Comparison of ENCODE assay signal across 1 cellular context in the genomic region with DNA sequence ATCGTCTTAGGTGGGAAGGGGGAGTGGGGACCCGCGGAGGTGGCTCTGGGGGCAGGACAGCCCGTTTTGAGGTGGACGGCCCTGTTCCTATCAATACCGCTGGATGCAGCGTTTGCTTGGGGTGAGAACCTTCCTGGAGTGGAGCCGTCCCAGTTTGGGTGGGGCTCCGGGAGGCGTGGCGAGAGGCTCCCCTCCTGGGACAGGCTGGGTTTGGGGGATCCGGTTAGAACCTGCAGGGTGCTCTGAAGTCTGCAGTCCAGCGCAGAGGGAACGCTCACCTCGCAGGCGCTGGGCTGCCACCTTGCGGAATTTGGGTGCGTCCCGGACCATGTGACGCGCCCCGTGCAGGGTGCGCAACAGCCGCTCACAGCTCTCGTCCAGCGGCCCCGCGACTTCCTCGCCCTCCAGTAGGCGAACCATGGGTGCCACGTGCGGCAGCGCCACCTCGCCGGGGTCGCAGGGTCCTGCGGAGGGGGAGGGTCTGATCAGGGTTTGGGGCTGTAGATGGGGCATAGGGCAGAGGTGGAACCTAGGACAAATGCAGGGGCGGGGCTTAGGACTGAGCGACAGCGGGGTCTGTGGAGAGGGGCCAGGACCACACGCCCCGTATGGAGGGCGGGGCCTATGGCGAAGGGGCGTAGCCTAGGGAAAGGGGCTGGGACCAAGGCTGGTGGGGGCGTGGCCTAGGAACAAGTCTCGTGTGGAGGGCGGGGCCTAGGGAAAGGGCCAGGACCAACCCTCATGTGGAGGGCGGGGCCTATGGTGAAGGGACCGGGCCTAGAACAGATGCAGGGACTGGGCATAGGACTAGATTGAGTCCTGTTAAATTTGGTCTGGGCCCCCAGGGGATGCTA.
TF ChIP-seq lines count a peak whose summit lies in the region.

No MANE protein-coding gene starts in this region.

TF ChIP-seq in K562, 482 proteins besides CTCF, POLR2A, EP300 and RAD21 (continued from another document and continues in another):
- TF ChIP-seq, protein P1, sequence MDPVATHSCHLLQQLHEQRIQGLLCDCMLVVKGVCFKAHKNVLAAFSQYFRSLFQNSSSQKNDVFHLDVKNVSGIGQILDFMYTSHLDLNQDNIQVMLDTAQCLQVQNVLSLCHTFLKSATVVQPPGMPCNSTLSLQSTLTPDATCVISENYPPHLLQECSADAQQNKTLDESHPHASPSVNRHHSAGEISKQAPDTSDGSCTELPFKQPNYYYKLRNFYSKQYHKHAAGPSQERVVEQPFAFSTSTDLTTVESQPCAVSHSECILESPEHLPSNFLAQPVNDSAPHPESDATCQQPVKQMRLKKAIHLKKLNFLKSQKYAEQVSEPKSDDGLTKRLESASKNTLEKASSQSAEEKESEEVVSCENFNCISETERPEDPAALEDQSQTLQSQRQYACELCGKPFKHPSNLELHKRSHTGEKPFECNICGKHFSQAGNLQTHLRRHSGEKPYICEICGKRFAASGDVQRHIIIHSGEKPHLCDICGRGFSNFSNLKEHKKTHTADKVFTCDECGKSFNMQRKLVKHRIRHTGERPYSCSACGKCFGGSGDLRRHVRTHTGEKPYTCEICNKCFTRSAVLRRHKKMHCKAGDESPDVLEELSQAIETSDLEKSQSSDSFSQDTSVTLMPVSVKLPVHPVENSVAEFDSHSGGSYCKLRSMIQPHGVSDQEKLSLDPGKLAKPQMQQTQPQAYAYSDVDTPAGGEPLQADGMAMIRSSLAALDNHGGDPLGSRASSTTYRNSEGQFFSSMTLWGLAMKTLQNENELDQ (CRISPR knock-in tag; IDR thresholded peaks at IDR 0.05; ENCODE audit: borderline replicate concordance) = no peak
- TF ChIP-seq RB1 (IDR thresholded peaks at IDR 0.05; ENCODE audit: low read depth) (peak; percentile 79; the same call in 1 of the 2 replicates), MCM5 (IDR thresholded peaks at IDR 0.05; ENCODE audit: low read depth) (no peak), TRIM28 (IDR thresholded peaks at IDR 0.05) (no peak), ZNF830 (CRISPR knock-in tag; IDR thresholded peaks at IDR 0.05) (no peak), CBFA2T3 (IDR thresholded peaks at IDR 0.05) (no peak), NR3C1 (CRISPR knock-in tag; IDR thresholded peaks at IDR 0.05) (no peak), ELF4 (CRISPR knock-in tag; IDR thresholded peaks at IDR 0.05) (peak; percentile 46; the same call in 1 of the 2 replicates), ETV6 (IDR thresholded peaks at IDR 0.05; ENCODE audit: borderline replicate concordance in 1 of 2, low read depth in 2 of 2, low read length in 1 of 2) (no peak), ETV6 (CRISPR knock-in tag; IDR thresholded peaks at IDR 0.05; ENCODE audit: borderline replicate concordance) (no peak), ZNF561 (CRISPR knock-in tag; conservative IDR thresholded peaks at IDR 0.05) (no peak), BMI1 (IDR thresholded peaks at IDR 0.05; ENCODE audit: low read length) (no peak), GTF2E2 (tag; IDR thresholded peaks at IDR 0.05) (no peak), SRSF9 (IDR thresholded peaks at IDR 0.05; ENCODE audit: borderline replicate concordance, low read depth, low read length) (no peak), KLF6 (CRISPR knock-in tag; IDR thresholded peaks at IDR 0.05; ENCODE audit: borderline replicate concordance) (no peak), ZNF3 (CRISPR knock-in tag; IDR thresholded peaks at IDR 0.05) (no peak), HDAC6 (IDR thresholded peaks at IDR 0.05; ENCODE audit: low read depth, low read length) (no peak), RBBP5 (IDR thresholded peaks at IDR 0.05; ENCODE audit: borderline replicate concordance, insufficient read depth, low read length, poor library complexity, severe bottlenecking) (peak; percentile 37), ZNF146 (CRISPR knock-in tag; IDR thresholded peaks at IDR 0.05; ENCODE audit: unreplicated experiment) (no peak)
- TF ChIP-seq, protein P2, sequence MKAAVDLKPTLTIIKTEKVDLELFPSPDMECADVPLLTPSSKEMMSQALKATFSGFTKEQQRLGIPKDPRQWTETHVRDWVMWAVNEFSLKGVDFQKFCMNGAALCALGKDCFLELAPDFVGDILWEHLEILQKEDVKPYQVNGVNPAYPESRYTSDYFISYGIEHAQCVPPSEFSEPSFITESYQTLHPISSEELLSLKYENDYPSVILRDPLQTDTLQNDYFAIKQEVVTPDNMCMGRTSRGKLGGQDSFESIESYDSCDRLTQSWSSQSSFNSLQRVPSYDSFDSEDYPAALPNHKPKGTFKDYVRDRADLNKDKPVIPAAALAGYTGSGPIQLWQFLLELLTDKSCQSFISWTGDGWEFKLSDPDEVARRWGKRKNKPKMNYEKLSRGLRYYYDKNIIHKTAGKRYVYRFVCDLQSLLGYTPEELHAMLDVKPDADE (conservative IDR thresholded peaks at IDR 0.05; ENCODE audit: control insufficient read depth, low read depth, low read length) = peak; percentile 51
- TF ChIP-seq, protein P3, sequence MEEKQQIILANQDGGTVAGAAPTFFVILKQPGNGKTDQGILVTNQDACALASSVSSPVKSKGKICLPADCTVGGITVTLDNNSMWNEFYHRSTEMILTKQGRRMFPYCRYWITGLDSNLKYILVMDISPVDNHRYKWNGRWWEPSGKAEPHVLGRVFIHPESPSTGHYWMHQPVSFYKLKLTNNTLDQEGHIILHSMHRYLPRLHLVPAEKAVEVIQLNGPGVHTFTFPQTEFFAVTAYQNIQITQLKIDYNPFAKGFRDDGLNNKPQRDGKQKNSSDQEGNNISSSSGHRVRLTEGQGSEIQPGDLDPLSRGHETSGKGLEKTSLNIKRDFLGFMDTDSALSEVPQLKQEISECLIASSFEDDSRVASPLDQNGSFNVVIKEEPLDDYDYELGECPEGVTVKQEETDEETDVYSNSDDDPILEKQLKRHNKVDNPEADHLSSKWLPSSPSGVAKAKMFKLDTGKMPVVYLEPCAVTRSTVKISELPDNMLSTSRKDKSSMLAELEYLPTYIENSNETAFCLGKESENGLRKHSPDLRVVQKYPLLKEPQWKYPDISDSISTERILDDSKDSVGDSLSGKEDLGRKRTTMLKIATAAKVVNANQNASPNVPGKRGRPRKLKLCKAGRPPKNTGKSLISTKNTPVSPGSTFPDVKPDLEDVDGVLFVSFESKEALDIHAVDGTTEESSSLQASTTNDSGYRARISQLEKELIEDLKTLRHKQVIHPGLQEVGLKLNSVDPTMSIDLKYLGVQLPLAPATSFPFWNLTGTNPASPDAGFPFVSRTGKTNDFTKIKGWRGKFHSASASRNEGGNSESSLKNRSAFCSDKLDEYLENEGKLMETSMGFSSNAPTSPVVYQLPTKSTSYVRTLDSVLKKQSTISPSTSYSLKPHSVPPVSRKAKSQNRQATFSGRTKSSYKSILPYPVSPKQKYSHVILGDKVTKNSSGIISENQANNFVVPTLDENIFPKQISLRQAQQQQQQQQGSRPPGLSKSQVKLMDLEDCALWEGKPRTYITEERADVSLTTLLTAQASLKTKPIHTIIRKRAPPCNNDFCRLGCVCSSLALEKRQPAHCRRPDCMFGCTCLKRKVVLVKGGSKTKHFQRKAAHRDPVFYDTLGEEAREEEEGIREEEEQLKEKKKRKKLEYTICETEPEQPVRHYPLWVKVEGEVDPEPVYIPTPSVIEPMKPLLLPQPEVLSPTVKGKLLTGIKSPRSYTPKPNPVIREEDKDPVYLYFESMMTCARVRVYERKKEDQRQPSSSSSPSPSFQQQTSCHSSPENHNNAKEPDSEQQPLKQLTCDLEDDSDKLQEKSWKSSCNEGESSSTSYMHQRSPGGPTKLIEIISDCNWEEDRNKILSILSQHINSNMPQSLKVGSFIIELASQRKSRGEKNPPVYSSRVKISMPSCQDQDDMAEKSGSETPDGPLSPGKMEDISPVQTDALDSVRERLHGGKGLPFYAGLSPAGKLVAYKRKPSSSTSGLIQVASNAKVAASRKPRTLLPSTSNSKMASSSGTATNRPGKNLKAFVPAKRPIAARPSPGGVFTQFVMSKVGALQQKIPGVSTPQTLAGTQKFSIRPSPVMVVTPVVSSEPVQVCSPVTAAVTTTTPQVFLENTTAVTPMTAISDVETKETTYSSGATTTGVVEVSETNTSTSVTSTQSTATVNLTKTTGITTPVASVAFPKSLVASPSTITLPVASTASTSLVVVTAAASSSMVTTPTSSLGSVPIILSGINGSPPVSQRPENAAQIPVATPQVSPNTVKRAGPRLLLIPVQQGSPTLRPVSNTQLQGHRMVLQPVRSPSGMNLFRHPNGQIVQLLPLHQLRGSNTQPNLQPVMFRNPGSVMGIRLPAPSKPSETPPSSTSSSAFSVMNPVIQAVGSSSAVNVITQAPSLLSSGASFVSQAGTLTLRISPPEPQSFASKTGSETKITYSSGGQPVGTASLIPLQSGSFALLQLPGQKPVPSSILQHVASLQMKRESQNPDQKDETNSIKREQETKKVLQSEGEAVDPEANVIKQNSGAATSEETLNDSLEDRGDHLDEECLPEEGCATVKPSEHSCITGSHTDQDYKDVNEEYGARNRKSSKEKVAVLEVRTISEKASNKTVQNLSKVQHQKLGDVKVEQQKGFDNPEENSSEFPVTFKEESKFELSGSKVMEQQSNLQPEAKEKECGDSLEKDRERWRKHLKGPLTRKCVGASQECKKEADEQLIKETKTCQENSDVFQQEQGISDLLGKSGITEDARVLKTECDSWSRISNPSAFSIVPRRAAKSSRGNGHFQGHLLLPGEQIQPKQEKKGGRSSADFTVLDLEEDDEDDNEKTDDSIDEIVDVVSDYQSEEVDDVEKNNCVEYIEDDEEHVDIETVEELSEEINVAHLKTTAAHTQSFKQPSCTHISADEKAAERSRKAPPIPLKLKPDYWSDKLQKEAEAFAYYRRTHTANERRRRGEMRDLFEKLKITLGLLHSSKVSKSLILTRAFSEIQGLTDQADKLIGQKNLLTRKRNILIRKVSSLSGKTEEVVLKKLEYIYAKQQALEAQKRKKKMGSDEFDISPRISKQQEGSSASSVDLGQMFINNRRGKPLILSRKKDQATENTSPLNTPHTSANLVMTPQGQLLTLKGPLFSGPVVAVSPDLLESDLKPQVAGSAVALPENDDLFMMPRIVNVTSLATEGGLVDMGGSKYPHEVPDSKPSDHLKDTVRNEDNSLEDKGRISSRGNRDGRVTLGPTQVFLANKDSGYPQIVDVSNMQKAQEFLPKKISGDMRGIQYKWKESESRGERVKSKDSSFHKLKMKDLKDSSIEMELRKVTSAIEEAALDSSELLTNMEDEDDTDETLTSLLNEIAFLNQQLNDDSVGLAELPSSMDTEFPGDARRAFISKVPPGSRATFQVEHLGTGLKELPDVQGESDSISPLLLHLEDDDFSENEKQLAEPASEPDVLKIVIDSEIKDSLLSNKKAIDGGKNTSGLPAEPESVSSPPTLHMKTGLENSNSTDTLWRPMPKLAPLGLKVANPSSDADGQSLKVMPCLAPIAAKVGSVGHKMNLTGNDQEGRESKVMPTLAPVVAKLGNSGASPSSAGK (IDR thresholded peaks at IDR 0.05) = peak; percentile 97
- TF ChIP-seq, protein P4, sequence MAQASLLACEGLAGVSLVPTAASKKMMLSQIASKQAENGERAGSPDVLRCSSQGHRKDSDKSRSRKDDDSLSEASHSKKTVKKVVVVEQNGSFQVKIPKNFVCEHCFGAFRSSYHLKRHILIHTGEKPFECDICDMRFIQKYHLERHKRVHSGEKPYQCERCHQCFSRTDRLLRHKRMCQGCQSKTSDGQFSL (CRISPR knock-in tag; IDR thresholded peaks at IDR 0.05) = peak; percentile 56; the same call in 1 of the 2 replicates
- TF ChIP-seq, protein P4 (tag; IDR thresholded peaks at IDR 0.05) = no peak
- TF ChIP-seq, protein P5, sequence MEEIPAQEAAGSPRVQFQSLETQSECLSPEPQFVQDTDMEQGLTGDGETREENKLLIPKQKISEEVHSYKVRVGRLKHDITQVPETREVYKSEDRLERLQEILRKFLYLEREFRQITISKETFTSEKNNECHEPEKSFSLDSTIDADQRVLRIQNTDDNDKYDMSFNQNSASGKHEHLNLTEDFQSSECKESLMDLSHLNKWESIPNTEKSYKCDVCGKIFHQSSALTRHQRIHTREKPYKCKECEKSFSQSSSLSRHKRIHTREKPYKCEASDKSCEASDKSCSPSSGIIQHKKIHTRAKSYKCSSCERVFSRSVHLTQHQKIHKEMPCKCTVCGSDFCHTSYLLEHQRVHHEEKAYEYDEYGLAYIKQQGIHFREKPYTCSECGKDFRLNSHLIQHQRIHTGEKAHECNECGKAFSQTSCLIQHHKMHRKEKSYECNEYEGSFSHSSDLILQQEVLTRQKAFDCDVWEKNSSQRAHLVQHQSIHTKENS (CRISPR knock-in tag; IDR thresholded peaks at IDR 0.05) = no peak
- TF ChIP-seq, protein P6, sequence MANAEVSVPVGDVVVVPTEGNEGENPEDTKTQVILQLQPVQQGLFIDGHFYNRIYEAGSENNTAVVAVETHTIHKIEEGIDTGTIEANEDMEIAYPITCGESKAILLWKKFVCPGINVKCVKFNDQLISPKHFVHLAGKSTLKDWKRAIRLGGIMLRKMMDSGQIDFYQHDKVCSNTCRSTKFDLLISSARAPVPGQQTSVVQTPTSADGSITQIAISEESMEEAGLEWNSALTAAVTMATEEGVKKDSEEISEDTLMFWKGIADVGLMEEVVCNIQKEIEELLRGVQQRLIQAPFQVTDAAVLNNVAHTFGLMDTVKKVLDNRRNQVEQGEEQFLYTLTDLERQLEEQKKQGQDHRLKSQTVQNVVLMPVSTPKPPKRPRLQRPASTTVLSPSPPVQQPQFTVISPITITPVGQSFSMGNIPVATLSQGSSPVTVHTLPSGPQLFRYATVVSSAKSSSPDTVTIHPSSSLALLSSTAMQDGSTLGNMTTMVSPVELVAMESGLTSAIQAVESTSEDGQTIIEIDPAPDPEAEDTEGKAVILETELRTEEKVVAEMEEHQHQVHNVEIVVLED (CRISPR knock-in tag; IDR thresholded peaks at IDR 0.05) = peak; percentile 45
- TF ChIP-seq, protein P7, sequence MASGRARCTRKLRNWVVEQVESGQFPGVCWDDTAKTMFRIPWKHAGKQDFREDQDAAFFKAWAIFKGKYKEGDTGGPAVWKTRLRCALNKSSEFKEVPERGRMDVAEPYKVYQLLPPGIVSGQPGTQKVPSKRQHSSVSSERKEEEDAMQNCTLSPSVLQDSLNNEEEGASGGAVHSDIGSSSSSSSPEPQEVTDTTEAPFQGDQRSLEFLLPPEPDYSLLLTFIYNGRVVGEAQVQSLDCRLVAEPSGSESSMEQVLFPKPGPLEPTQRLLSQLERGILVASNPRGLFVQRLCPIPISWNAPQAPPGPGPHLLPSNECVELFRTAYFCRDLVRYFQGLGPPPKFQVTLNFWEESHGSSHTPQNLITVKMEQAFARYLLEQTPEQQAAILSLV (tag; IDR thresholded peaks at IDR 0.05) = no peak
- TF ChIP-seq, protein P8, sequence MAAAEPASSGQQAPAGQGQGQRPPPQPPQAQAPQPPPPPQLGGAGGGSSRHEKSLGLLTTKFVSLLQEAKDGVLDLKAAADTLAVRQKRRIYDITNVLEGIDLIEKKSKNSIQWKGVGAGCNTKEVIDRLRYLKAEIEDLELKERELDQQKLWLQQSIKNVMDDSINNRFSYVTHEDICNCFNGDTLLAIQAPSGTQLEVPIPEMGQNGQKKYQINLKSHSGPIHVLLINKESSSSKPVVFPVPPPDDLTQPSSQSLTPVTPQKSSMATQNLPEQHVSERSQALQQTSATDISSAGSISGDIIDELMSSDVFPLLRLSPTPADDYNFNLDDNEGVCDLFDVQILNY (CRISPR knock-in tag; IDR thresholded peaks at IDR 0.05) = no peak; the same call in 1 of the 2 replicates
- TF ChIP-seq, protein P9, sequence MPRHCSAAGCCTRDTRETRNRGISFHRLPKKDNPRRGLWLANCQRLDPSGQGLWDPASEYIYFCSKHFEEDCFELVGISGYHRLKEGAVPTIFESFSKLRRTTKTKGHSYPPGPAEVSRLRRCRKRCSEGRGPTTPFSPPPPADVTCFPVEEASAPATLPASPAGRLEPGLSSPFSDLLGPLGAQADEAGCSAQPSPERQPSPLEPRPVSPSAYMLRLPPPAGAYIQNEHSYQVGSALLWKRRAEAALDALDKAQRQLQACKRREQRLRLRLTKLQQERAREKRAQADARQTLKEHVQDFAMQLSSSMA (CRISPR knock-in tag; IDR thresholded peaks at IDR 0.05) = no peak
- TF ChIP-seq, protein P10, sequence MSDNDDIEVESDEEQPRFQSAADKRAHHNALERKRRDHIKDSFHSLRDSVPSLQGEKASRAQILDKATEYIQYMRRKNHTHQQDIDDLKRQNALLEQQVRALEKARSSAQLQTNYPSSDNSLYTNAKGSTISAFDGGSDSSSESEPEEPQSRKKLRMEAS (CRISPR knock-in tag; IDR thresholded peaks at IDR 0.05) = peak; percentile 99
